Comparison of ENCODE assay signal across 9 cellular contexts in genomic region chr5:14810282-14810681, GRCh38.
DNase-seq lines count a peak whose midpoint lies in the region; ATAC-seq and TF ChIP-seq lines count a peak whose summit lies in the region.
"Had no signal": no experiment of that assay in that cellular context is flagged by ENCODE, and none has a peak within 500 bp of the region (broad histone marks: within the 10 kb centered on the region; RNA-seq: fewer than 3 reads in every experiment).

No MANE protein-coding gene starts in this region.

- peak overlapping the region; percentile 18 for H3K4me3 ChIP-seq in CD8-positive, alpha-beta T cell (ENCODE audit: low read depth, low read length)
- H3K4me3 ChIP-seq in NB4 (ENCODE audit: low read depth, low read length) (peak overlapping the region; percentile 25), osteoblast (ENCODE audit: insufficient read depth, low read length) (peak overlapping the region; percentile 47)
- H3K4me3 ChIP-seq: vagina had no signal

- no peak for ATAC-seq in CD8-positive, alpha-beta T cell
- ATAC-seq in central memory CD8-positive, alpha-beta T cell (replicated peaks; ENCODE audit: extremely low read depth, poor library complexity, severe bottlenecking): no peak
- ATAC-seq in HG03432 (IDR thresholded peaks at IDR 0.05; ENCODE audit: unreplicated experiment): no peak
- no peak for ATAC-seq in GM19463 (IDR thresholded peaks at IDR 0.05; ENCODE audit: unreplicated experiment)

- no peak for TF ChIP-seq POLR2A in NB4 (IDR thresholded peaks at IDR 0.05; ENCODE audit: extremely low read depth, insufficient read length)

- peaks cover 15% of the 10 kb centered on the region for H3K36me3 Mint-ChIP-seq in CD8-positive, alpha-beta T cell
- peaks cover 7% of the 10 kb centered on the region for H3K36me3 Mint-ChIP-seq in central memory CD8-positive, alpha-beta T cell (ENCODE audit: insufficient read depth)

- POLR2A ChIA-PET in CD8-positive, alpha-beta T cell (lab: Charles Lee): interaction anchor here (1.0 to 1.5 kb wide), 4 partner anchors 11 to 104 kb away, joined by 4 to 7 read pairs (median 6); no protein-coding TSS in a partner anchor

- no peaks in the 10 kb centered on the region for H3K9me3 ChIP-seq in CD8-positive, alpha-beta T cell (ENCODE audit: low read length)
- H3K9me3 ChIP-seq in osteoblast (ENCODE audit: low read depth, low read length): no peaks in the 10 kb centered on the region
- H3K9me3 ChIP-seq: vagina had no signal

- CTCF ChIA-PET in CD8-positive, alpha-beta T cell (lab: Charles Lee): interaction anchor here (1.0 kb wide), 1 partner anchor 125 kb away, joined by 3 read pairs; no protein-coding TSS in a partner anchor

- in situ Hi-C loops in ACHN (cut with HindIII; ENCODE audit: low pct_ligation_motif_present, low pct_unique_long_range_greater_than_20kb, low sequenced_read_pairs): no loop called here

- H3K27ac ChIP-seq in CD8-positive, alpha-beta T cell (ENCODE audit: low read depth, low read length): no peak overlapping the region
- peak overlapping the region; percentile 98 for H3K27ac ChIP-seq in osteoblast (ENCODE audit: low read depth, low read length)
- H3K27ac ChIP-seq: vagina had no signal

- H4K20me1 ChIP-seq in osteoblast (ENCODE audit: insufficient read depth, low read length): no peaks in the 10 kb centered on the region

- H3K9me3 Mint-ChIP-seq in CD8-positive, alpha-beta T cell: no peaks in the 10 kb centered on the region
- no peaks in the 10 kb centered on the region for H3K9me3 Mint-ChIP-seq in central memory CD8-positive, alpha-beta T cell

- DNase-seq in CD8-positive, alpha-beta T cell: no peak
- DNase-seq in NB4 (ENCODE audit: low read depth) (no peak), osteoblast (ENCODE audit: insufficient read length, low spot score, missing footprints) (no peak), ACHN (no peak), NCI-H2196 (lab: John Stamatoyannopoulos, UW; ENCODE audit: unreplicated experiment) (no peak)
- DNase-seq in central memory CD8-positive, alpha-beta T cell (ENCODE audit: low spot score in 2 of 2): no peak

- peaks cover 70% of the 10 kb centered on the region for H3K79me2 ChIP-seq in osteoblast (ENCODE audit: insufficient read depth, low read length)

- H3K4me3 Mint-ChIP-seq in CD8-positive, alpha-beta T cell: peak overlapping the region; percentile 80
- peak overlapping the region; percentile 72 for H3K4me3 Mint-ChIP-seq in central memory CD8-positive, alpha-beta T cell

- peak overlapping the region; percentile 80 for H3K4me2 ChIP-seq in osteoblast (ENCODE audit: insufficient read depth, low read length)

- peaks cover 42% of the 10 kb centered on the region for H3K4me1 ChIP-seq in CD8-positive, alpha-beta T cell (ENCODE audit: insufficient read depth, low read length)
- peaks cover 55% of the 10 kb centered on the region for H3K4me1 ChIP-seq in osteoblast (ENCODE audit: insufficient read depth, low read length)

- H3K36me3 ChIP-seq in CD8-positive, alpha-beta T cell (ENCODE audit: insufficient read depth, low read length): no peaks in the 10 kb centered on the region
- H3K36me3 ChIP-seq in osteoblast (ENCODE audit: insufficient read depth, low read length): peaks cover 10% of the 10 kb centered on the region
- H3K36me3 ChIP-seq: vagina had no signal

- no peaks in the 10 kb centered on the region for H3K27me3 ChIP-seq in CD8-positive, alpha-beta T cell (ENCODE audit: insufficient read depth, low read length)
- no peaks in the 10 kb centered on the region for H3K27me3 ChIP-seq in osteoblast (ENCODE audit: insufficient read depth, low read length)
- H3K27me3 ChIP-seq: vagina had no signal

- H3K27ac Mint-ChIP-seq in CD8-positive, alpha-beta T cell: peak overlapping the region; percentile 91
- H3K27ac Mint-ChIP-seq in central memory CD8-positive, alpha-beta T cell (ENCODE audit: low read depth): peak overlapping the region; percentile 87

- peaks cover 55% of the 10 kb centered on the region for H3K4me1 Mint-ChIP-seq in CD8-positive, alpha-beta T cell (ENCODE audit: low read depth)
- peaks cover 44% of the 10 kb centered on the region for H3K4me1 Mint-ChIP-seq in central memory CD8-positive, alpha-beta T cell

- intact Hi-C loops in CD8-positive, alpha-beta T cell (cut with DNase I, micrococcal nuclease): loop anchor here in 1 of 2 experiments (5.0 kb wide), 1 partner anchor 62 kb away; the partner anchor contains the start of gene ANKH

- H2AFZ ChIP-seq in osteoblast (ENCODE audit: low read length): no peak overlapping the region

- no peaks in the 10 kb centered on the region for H3K27me3 Mint-ChIP-seq in CD8-positive, alpha-beta T cell (ENCODE audit: low read depth)
- no peaks in the 10 kb centered on the region for H3K27me3 Mint-ChIP-seq in central memory CD8-positive, alpha-beta T cell

- no peak for TF ChIP-seq CTCF in CD8-positive, alpha-beta T cell (IDR thresholded peaks at IDR 0.05)
- no peak for TF ChIP-seq CTCF in NB4 (IDR thresholded peaks at IDR 0.05; ENCODE audit: low read depth, low read length)
- no peak for TF ChIP-seq CTCF in osteoblast (IDR thresholded peaks at IDR 0.05; ENCODE audit: extremely low read depth, low read depth, low read length)
